18 cellular contexts compared by ENCODE assay signal in the genomic region with DNA sequence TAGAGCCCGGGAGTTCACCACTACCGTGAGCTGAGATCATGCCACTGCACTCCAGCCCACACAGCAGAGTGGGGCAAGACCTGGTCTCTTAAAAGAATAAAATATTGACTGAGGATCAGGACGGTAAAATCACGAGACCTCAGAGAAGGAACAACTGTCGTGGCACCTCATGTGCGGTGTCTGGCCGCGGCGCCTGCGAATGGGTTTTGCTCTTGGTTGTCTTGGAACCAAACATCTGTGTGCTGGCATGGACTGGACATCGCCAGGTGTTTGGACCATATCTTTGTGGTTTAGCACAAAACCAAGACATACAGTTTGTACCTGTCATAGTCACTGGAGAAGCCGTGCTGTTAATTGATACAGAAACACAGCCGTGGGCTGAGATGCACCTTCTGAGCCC.
DNase-seq lines count a peak whose midpoint lies in the region; ATAC-seq and TF ChIP-seq lines count a peak whose summit lies in the region.
"Had no signal": no experiment of that assay in that cellular context is flagged by ENCODE, and none has a peak within 500 bp of the region (broad histone marks: within the 10 kb centered on the region; RNA-seq: fewer than 3 reads in every experiment).

No MANE protein-coding gene starts in this region.

- H3K36me3 Mint-ChIP-seq in activated T-helper 1 cell treated with anti-CD3 and anti-CD28 coated beads, Interleukin-12 subunit alpha, Interleukin-12 subunit beta, Interleukin-2, Interleukin-4 antibody, amounts not matched to agents 30 ng/mL and 10 ng/mL and 1 ng/mL, durations not matched to agents 14 hours and 24 hours and 36 hours (ENCODE audit: low read depth) = peaks cover 34% of the 10 kb centered on the region
- H3K36me3 Mint-ChIP-seq in nephron progenitor cell (ENCODE audit: low read depth) = peaks cover 18% of the 10 kb centered on the region

- H2AFZ ChIP-seq in Karpas-422 (ENCODE audit: low read length) = no peak overlapping the region
- H2AFZ ChIP-seq: PC-9 had no signal

- peak overlapping the region; percentile 95 for H3K27ac ChIP-seq in Karpas-422 (ENCODE audit: low read length)
- H3K27ac ChIP-seq in lower lobe of right lung = no peak overlapping the region
- no peak overlapping the region for H3K27ac ChIP-seq in ascending aorta
- H3K27ac ChIP-seq: PC-9 had no signal

- H3K36me3 ChIP-seq in Karpas-422 (ENCODE audit: insufficient read depth, low read length) = no peaks in the 10 kb centered on the region
- H3K36me3 ChIP-seq in lower lobe of right lung = peaks cover 10% of the 10 kb centered on the region
- no peaks in the 10 kb centered on the region for H3K36me3 ChIP-seq in ascending aorta

- H3K79me2 ChIP-seq in Karpas-422 (ENCODE audit: low read length) = peaks cover 25% of the 10 kb centered on the region

- TF ChIP-seq CTCF in nephron progenitor cell (IDR thresholded peaks at IDR 0.05) (no peak), lower lobe of right lung (IDR thresholded peaks at IDR 0.05) (no peak), ascending aorta (IDR thresholded peaks at IDR 0.05) (no peak)

- no peak overlapping the region for H3K9ac ChIP-seq in Karpas-422 (ENCODE audit: low read length)

- H3K4me3 ChIP-seq in Karpas-422 (ENCODE audit: low read length) (no peak overlapping the region), lower lobe of right lung (no peak overlapping the region), ascending aorta (no peak overlapping the region)
- H3K4me3 ChIP-seq: MG63, PC-9 had no signal

- H3K27ac Mint-ChIP-seq in activated T-helper 1 cell treated with anti-CD3 and anti-CD28 coated beads, Interleukin-12 subunit alpha, Interleukin-12 subunit beta, Interleukin-2, Interleukin-4 antibody, amounts not matched to agents 30 ng/mL and 10 ng/mL and 1 ng/mL, durations not matched to agents 14 hours and 24 hours and 36 hours = peak overlapping the region; percentile 42
- H3K27ac Mint-ChIP-seq in nephron progenitor cell = peak overlapping the region; percentile 54

- DNase-seq in activated effector memory CD4-positive, alpha-beta T cell treated with anti-CD3 and anti-CD28 coated beads, Interleukin-2, amount 50 U/mL, for 16 hours = peak; percentile 55
- no peak for DNase-seq in activated effector memory CD4-positive, alpha-beta T cell treated with Interleukin-2 at 50 U/mL for 16 hours
- DNase-seq in Karpas-422 (no peak), nephron progenitor cell (no peak), lower lobe of right lung (no peak), HT-29 (ENCODE audit: low spot score) (no peak), ascending aorta (ENCODE audit: low spot score in 2 of 2) (no peak)
- no peak for DNase-seq in activated T-helper 1 cell treated with anti-CD3 and anti-CD28 coated beads, Interleukin-12 subunit alpha, Interleukin-12 subunit beta, Interleukin-2, Interleukin-4 antibody, amounts not matched to agents 30 ng/mL and 10 ng/mL and 1 ng/mL, durations not matched to agents 14 hours and 24 hours and 36 hours (ENCODE audit: low spot score)
- DNase-seq: ACHN; CD4-positive, CD25-positive, alpha-beta regulatory T cell; DMS79; GDM1; KBM-7; MG63; NCI-H1105; NCI-H1694 treated with DMSO at 0.1 percent for 48 hours; PC-9 had no signal

- no peaks in the 10 kb centered on the region for H3K9me3 ChIP-seq in Karpas-422 (ENCODE audit: low read length)
- H3K9me3 ChIP-seq in lower lobe of right lung = no peaks in the 10 kb centered on the region
- H3K9me3 ChIP-seq in ascending aorta = no peaks in the 10 kb centered on the region
- H3K9me3 ChIP-seq: MG63 had no signal

- peaks cover 63% of the 10 kb centered on the region for H3K4me1 ChIP-seq in Karpas-422 (ENCODE audit: low read length)
- H3K4me1 ChIP-seq in lower lobe of right lung = peaks cover 45% of the 10 kb centered on the region
- peaks cover 6 to 15% of the 10 kb centered on the region in 2 donors for H3K4me1 ChIP-seq in ascending aorta

- H3K9me2 ChIP-seq in Karpas-422 (replicated peaks; ENCODE audit: insufficient read depth, low read length) = no peaks in the 10 kb centered on the region

- no peaks in the 10 kb centered on the region for H3K27me3 ChIP-seq in Karpas-422 (ENCODE audit: low read length)
- H3K27me3 ChIP-seq in lower lobe of right lung (ENCODE audit: low read depth) = no peaks in the 10 kb centered on the region
- no peaks in the 10 kb centered on the region for H3K27me3 ChIP-seq in ascending aorta
- H3K27me3 ChIP-seq: MG63 had no signal

- no peaks in the 10 kb centered on the region for H3K9me3 Mint-ChIP-seq in activated T-helper 1 cell treated with anti-CD3 and anti-CD28 coated beads, Interleukin-12 subunit alpha, Interleukin-12 subunit beta, Interleukin-2, Interleukin-4 antibody, amounts not matched to agents 30 ng/mL and 10 ng/mL and 1 ng/mL, durations not matched to agents 14 hours and 24 hours and 36 hours
- no peaks in the 10 kb centered on the region for H3K9me3 Mint-ChIP-seq in nephron progenitor cell
- H3K9me3 Mint-ChIP-seq: CD4-positive, CD25-positive, alpha-beta regulatory T cell had no signal

- H3K4me1 Mint-ChIP-seq in activated T-helper 1 cell treated with anti-CD3 and anti-CD28 coated beads, Interleukin-12 subunit alpha, Interleukin-12 subunit beta, Interleukin-2, Interleukin-4 antibody, amounts not matched to agents 30 ng/mL and 10 ng/mL and 1 ng/mL, durations not matched to agents 14 hours and 24 hours and 36 hours (ENCODE audit: low read depth) = peaks cover 92% of the 10 kb centered on the region
- peaks cover 79% of the 10 kb centered on the region for H3K4me1 Mint-ChIP-seq in nephron progenitor cell

- no peak overlapping the region for H3K4me2 ChIP-seq in Karpas-422 (ENCODE audit: low read depth, low read length, poor library complexity, severe bottlenecking)
- H3K4me2 ChIP-seq: PC-9 had no signal

- no peak overlapping the region for H3K4me3 Mint-ChIP-seq in activated T-helper 1 cell treated with anti-CD3 and anti-CD28 coated beads, Interleukin-12 subunit alpha, Interleukin-12 subunit beta, Interleukin-2, Interleukin-4 antibody, amounts not matched to agents 30 ng/mL and 10 ng/mL and 1 ng/mL, durations not matched to agents 14 hours and 24 hours and 36 hours
- no peak overlapping the region for H3K4me3 Mint-ChIP-seq in nephron progenitor cell
- H3K4me3 Mint-ChIP-seq: CD4-positive, CD25-positive, alpha-beta regulatory T cell had no signal

- intact Hi-C loops in activated T-helper 1 cell treated with anti-CD3 and anti-CD28 coated beads, Interleukin-12 subunit alpha, Interleukin-12 subunit beta, Interleukin-2, Interleukin-4 antibody, amounts not matched to agents 30 ng/mL and 10 ng/mL and 1 ng/mL, durations not matched to agents 14 hours and 24 hours and 36 hours (cut with micrococcal nuclease) = no loop called here
- intact Hi-C loops in lower lobe of right lung (cut with DNase I) (no loop called here), ascending aorta (cut with DNase I) (no loop called here)

- ATAC-seq in lower lobe of right lung = no peak
- ATAC-seq: HCT116 had no signal

- no peaks in the 10 kb centered on the region for H3K27me3 Mint-ChIP-seq in activated T-helper 1 cell treated with anti-CD3 and anti-CD28 coated beads, Interleukin-12 subunit alpha, Interleukin-12 subunit beta, Interleukin-2, Interleukin-4 antibody, amounts not matched to agents 30 ng/mL and 10 ng/mL and 1 ng/mL, durations not matched to agents 14 hours and 24 hours and 36 hours (ENCODE audit: insufficient read depth)
- peaks cover 14% of the 10 kb centered on the region for H3K27me3 Mint-ChIP-seq in nephron progenitor cell (ENCODE audit: low read depth, poor library complexity)
- H3K27me3 Mint-ChIP-seq: CD4-positive, CD25-positive, alpha-beta regulatory T cell had no signal

- H4K20me1 ChIP-seq in Karpas-422 (ENCODE audit: insufficient read depth, low read depth, low read length) = no peaks in the 10 kb centered on the region
